ENCODE assay signal across 1 cellular context in the genomic region with DNA sequence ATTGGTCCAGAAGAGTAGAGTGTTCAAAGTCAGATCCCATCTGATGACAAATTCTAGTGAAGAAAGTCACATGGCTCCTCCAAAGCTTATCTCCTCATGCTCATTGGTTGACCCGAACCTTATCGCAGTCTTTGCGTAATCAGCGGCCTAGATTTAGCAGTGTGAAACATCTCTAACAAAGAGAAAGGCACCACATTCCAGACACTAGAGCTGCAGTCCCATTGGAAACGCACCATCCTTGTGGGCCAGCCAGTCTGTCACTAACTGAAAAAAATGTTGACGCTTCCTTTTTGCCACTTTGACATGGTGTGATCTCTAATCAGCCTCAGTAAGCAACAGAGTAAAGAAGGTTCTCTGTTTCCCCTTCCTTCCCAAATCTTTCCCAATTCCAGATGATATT.
TF ChIP-seq lines count a peak whose summit lies in the region.

No MANE protein-coding gene starts in this region.

TF ChIP-seq in H1, 55 proteins besides CTCF, POLR2A, EP300 and RAD21:
- no peak for TF ChIP-seq CBX8 (IDR thresholded peaks at IDR 0.05; ENCODE audit: borderline replicate concordance, low read depth, low read length)
- TF ChIP-seq, protein P1, sequence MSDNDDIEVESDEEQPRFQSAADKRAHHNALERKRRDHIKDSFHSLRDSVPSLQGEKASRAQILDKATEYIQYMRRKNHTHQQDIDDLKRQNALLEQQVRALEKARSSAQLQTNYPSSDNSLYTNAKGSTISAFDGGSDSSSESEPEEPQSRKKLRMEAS (IDR thresholded peaks at IDR 0.05): no peak
- TF ChIP-seq CEBPB (IDR thresholded peaks at IDR 0.05; ENCODE audit: low read depth, low read length): peak; percentile 23; the same call in 1 of the 2 replicates
